ENCODE assay signal across 22 cellular contexts in genomic region chr11:126363706-126364245, GRCh38. TPM values are rescaled to one million over a fixed set of nuclear protein-coding genes. Genes with fewer than 3 reads are reported as not detected.
DNase-seq lines count a peak whose midpoint lies in the region; ATAC-seq and TF ChIP-seq lines count a peak whose summit lies in the region.
"Had no signal": no experiment of that assay in that cellular context is flagged by ENCODE, and none has a peak within 500 bp of the region (broad histone marks: within the 10 kb centered on the region; RNA-seq: fewer than 3 reads in every experiment).

No MANE protein-coding gene starts in this region.

- H3K27me3 ChIP-seq in ovary (no peaks in the 10 kb centered on the region), aorta (ENCODE audit: control insufficient read depth in 1 of 2, insufficient read depth in 2 of 2, low read length in 1 of 2) (no peaks in the 10 kb centered on the region)
- H3K27me3 ChIP-seq: colonic mucosa had no signal

- H3K9me3 ChIP-seq in ovary, result no peaks in the 10 kb centered on the region
- no peaks in the 10 kb centered on the region for H3K9me3 ChIP-seq in aorta (ENCODE audit: control insufficient read depth, low read length)
- H3K9me3 ChIP-seq: A549, colonic mucosa, transverse colon had no signal

- H3K36me3 Mint-ChIP-seq in natural killer cell treated with Interleukin-12 subunit alpha and Interleukin-12 subunit beta and Interleukin-15 and Interleukin-18, amount 100 ng/mL, for 72 hours, result no peaks in the 10 kb centered on the region
- H3K36me3 Mint-ChIP-seq in natural killer cell, result no peaks in the 10 kb centered on the region
- H3K36me3 Mint-ChIP-seq: CD4-positive, alpha-beta memory T cell had no signal

- H3K36me3 ChIP-seq in ovary (no peaks in the 10 kb centered on the region), aorta (ENCODE audit: control insufficient read depth in 1 of 2, insufficient read depth in 2 of 2, low read length in 1 of 2) (no peaks in the 10 kb centered on the region)
- H3K36me3 ChIP-seq: colonic mucosa, transverse colon had no signal

- no peak for TF ChIP-seq EP300 in ovary (IDR thresholded peaks at IDR 0.05)

- 36 to 63% (median 43%) methylated on average over 10 of the region's 10 CpGs for WGBS in ovary, 3 donors
- 91 to 96% methylated on average over 10 of the region's 10 CpGs for WGBS in aorta, 2 donors

- intact Hi-C loops in natural killer cell (cut with micrococcal nuclease), result no loop called here
- intact Hi-C loops in ovary (cut with DNase I), result no loop called here
- intact Hi-C loops in aorta (cut with DNase I), result no loop called here

- no peaks in the 10 kb centered on the region for H3K9me3 Mint-ChIP-seq in natural killer cell treated with Interleukin-12 subunit alpha and Interleukin-12 subunit beta and Interleukin-15 and Interleukin-18, amount 100 ng/mL, for 72 hours
- no peaks in the 10 kb centered on the region for H3K9me3 Mint-ChIP-seq in natural killer cell
- H3K9me3 Mint-ChIP-seq: activated naive CD8-positive, alpha-beta T cell treated with anti-CD3 and anti-CD28 coated beads, Interleukin-2, amount 50 U/mL, for 24 hours; CD4-positive, alpha-beta memory T cell had no signal

- H3K27ac ChIP-seq in ovary (peak overlapping the region; percentile 38 to 95), aorta (ENCODE audit: low read depth in 1 of 2, low read length in 2 of 2) (no peak overlapping the region)
- H3K27ac ChIP-seq: A549, colonic mucosa, transverse colon had no signal

- no peak overlapping the region for H3K4me3 Mint-ChIP-seq in natural killer cell treated with Interleukin-12 subunit alpha and Interleukin-12 subunit beta and Interleukin-15 and Interleukin-18, amount 100 ng/mL, for 72 hours
- no peak overlapping the region for H3K4me3 Mint-ChIP-seq in natural killer cell
- H3K4me3 Mint-ChIP-seq: activated naive CD8-positive, alpha-beta T cell treated with anti-CD3 and anti-CD28 coated beads, Interleukin-2, amount 50 U/mL, for 24 hours; CD4-positive, alpha-beta memory T cell had no signal

- H3K27ac Mint-ChIP-seq in natural killer cell treated with Interleukin-12 subunit alpha and Interleukin-12 subunit beta and Interleukin-15 and Interleukin-18, amount 100 ng/mL, for 72 hours, result no peak overlapping the region
- peak overlapping the region in 1 of 2 donors; percentile 65 for H3K27ac Mint-ChIP-seq in natural killer cell
- H3K27ac Mint-ChIP-seq: activated naive CD8-positive, alpha-beta T cell treated with anti-CD3 and anti-CD28 coated beads, Interleukin-2, amount 50 U/mL, for 24 hours; CD4-positive, alpha-beta memory T cell had no signal

- H3K4me1 ChIP-seq in ovary (ENCODE audit: insufficient read depth) (peaks cover 45% of the 10 kb centered on the region), aorta (ENCODE audit: control insufficient read depth in 1 of 2, insufficient read depth in 2 of 2, low read length in 2 of 2) (no peaks in the 10 kb centered on the region)

- H3K4me3 ChIP-seq in ovary (no peak overlapping the region), aorta (ENCODE audit: low read length in 2 of 2) (no peak overlapping the region)
- H3K4me3 ChIP-seq: A549, colonic mucosa, transverse colon had no signal

- H3K4me1 Mint-ChIP-seq in natural killer cell treated with Interleukin-12 subunit alpha and Interleukin-12 subunit beta and Interleukin-15 and Interleukin-18, amount 100 ng/mL, for 72 hours (ENCODE audit: low read depth in 2 of 2), result peaks cover 19 to 32% of the 10 kb centered on the region in 2 donors
- peaks cover 18 to 47% of the 10 kb centered on the region in 2 donors for H3K4me1 Mint-ChIP-seq in natural killer cell
- H3K4me1 Mint-ChIP-seq: activated naive CD8-positive, alpha-beta T cell treated with anti-CD3 and anti-CD28 coated beads, Interleukin-2, amount 50 U/mL, for 24 hours had no signal

- TF ChIP-seq POLR2A in ovary (IDR thresholded peaks at IDR 0.05), result no peak

- no peaks in the 10 kb centered on the region for H3K27me3 Mint-ChIP-seq in natural killer cell treated with Interleukin-12 subunit alpha and Interleukin-12 subunit beta and Interleukin-15 and Interleukin-18, amount 100 ng/mL, for 72 hours
- H3K27me3 Mint-ChIP-seq in natural killer cell (ENCODE audit: low read depth in 2 of 2), result no peaks in the 10 kb centered on the region
- H3K27me3 Mint-ChIP-seq: activated naive CD8-positive, alpha-beta T cell treated with anti-CD3 and anti-CD28 coated beads, Interleukin-2, amount 50 U/mL, for 24 hours; CD4-positive, alpha-beta memory T cell had no signal

- ATAC-seq in natural killer cell treated with Interleukin-12 subunit alpha and Interleukin-12 subunit beta and Interleukin-15 and Interleukin-18, amount 100 ng/mL, for 72 hours, result no peak
- ATAC-seq in natural killer cell (no peak), aorta (ENCODE audit: low FRiP score) (no peak), GM19324 (IDR thresholded peaks at IDR 0.05; ENCODE audit: low FRiP score, unreplicated experiment) (no peak)
- ATAC-seq: A549; activated naive CD8-positive, alpha-beta T cell treated with anti-CD3 and anti-CD28 coated beads, Interleukin-2, amount 50 U/mL, for 24 hours; PC-3 had no signal

- peak; percentile 42 for DNase-seq in natural killer cell treated with Interleukin-12 subunit alpha and Interleukin-12 subunit beta and Interleukin-15 and Interleukin-18, amount 100 ng/mL, for 72 hours (ENCODE audit: low spot score)
- DNase-seq in natural killer cell, result no peak
- DNase-seq in hippocampal formation (lab: John Stamatoyannopoulos, UW), result peak; percentile 67 to 72
- peak in 2 of 5 donors; percentile 42 to 44 for DNase-seq in ovary
- DNase-seq in aorta, result peak; percentile 25 to 42
- DNase-seq in NCI-H2029 (lab: John Stamatoyannopoulos, UW), result no peak
- DNase-seq in activated T-cell treated with anti-CD3 and anti-CD28 coated beads, Interleukin-2, amount 50 U/mL, for 1 hour, result no peak
- DNase-seq: activated CD4-positive, alpha-beta T cell treated with anti-CD3 and anti-CD28 coated beads, Interleukin-2, amount 50 U/mL, for 1 hour; activated naive CD8-positive, alpha-beta T cell treated with anti-CD3 and anti-CD28 coated beads, Interleukin-2, amount 50 U/mL, for 24 hours; CD4-positive, alpha-beta memory T cell; colonic mucosa; EL; erythroblast; KBM-7; NCI-H1436; NCI-H524 treated with DMSO at 0.1 percent for 48 hours; PC-3; stimulated activated CD4-positive, alpha-beta T cell treated with anti-CD3 and anti-CD28 coated beads, Interleukin-4, amount 100 ng/mL, for 1 hour; stimulated activated CD8-positive, alpha-beta memory T cell treated with anti-CD3 and anti-CD28 coated beads, Interleukin-4, amount 100 ng/mL, for 48 hours; transverse colon had no signal

- TF ChIP-seq CTCF in natural killer cell (IDR thresholded peaks at IDR 0.05), result no peak
- TF ChIP-seq CTCF in ovary (IDR thresholded peaks at IDR 0.05), result no peak

RNA-seq across cellular contexts. Expression of gene ST3GAL4, which starts 8.3 kb away (rescaled TPM):
- 10 to 100 TPM; 60.4 to 60.9 TPM for total RNA-seq in natural killer cell treated with Interleukin-12 subunit alpha and Interleukin-12 subunit beta and Interleukin-15 and Interleukin-18, amount 100 ng/mL, for 72 hours
- 10 to 100 TPM; 43.3 to 57.6 (median 47.3) TPM for total RNA-seq in natural killer cell
- 100 to 1,000 TPM in 4 of 7 donors, 10 to 100 TPM in 3; 75.8 to 300 (median 135) TPM for total RNA-seq in ovary
- 100 to 1,000 TPM; 117 to 120 TPM for polyA plus RNA-seq in ovary
- total RNA-seq in aorta, result 10 to 100 TPM; 26.5 to 36.3 TPM
- polyA plus RNA-seq in aorta, result 10 to 100 TPM; 25.4 to 29.9 TPM

RNA-seq across cellular contexts. Expression of gene DCPS, which starts 59.9 kb away (rescaled TPM):
- 10 to 100 TPM; 32.8 to 46.7 TPM for total RNA-seq in natural killer cell treated with Interleukin-12 subunit alpha and Interleukin-12 subunit beta and Interleukin-15 and Interleukin-18, amount 100 ng/mL, for 72 hours
- total RNA-seq in natural killer cell (10 to 100 TPM; 20.1 to 25.8 (median 23.1) TPM), ovary (10 to 100 TPM in 6 of 7 donors, 1 to 10 TPM in 1; 6.6 to 17.2 (median 13.5) TPM), aorta (1 to 10 TPM; 9.0 to 9.9 TPM)
- polyA plus RNA-seq in ovary (10 to 100 TPM; 12.4 to 17.2 TPM), aorta (1 to 10 TPM; 7.9 to 9.6 TPM)

Comparison
In these comparisons a context has a peak if more than half of its experiments do, and no peak if none do; other contexts are left out.
1. DNase-seq: peak in natural killer cell treated with Interleukin-12 subunit alpha and Interleukin-12 subunit beta and Interleukin-15 and Interleukin-18, amount 100 ng/mL, for 72 hours (single experiment), hippocampal formation (2 of 2) and aorta (2 of 2); none in natural killer cell (single experiment), NCI-H2029 (single experiment) and activated T-cell treated with anti-CD3 and anti-CD28 coated beads, Interleukin-2, amount 50 U/mL, for 1 hour (single experiment).
2. H3K27ac ChIP-seq: peak in ovary (2 of 2); none in aorta (0 of 2).